8 cellular contexts compared by ENCODE assay signal in genomic region chr11:113773416-113774173, GRCh38. TPM values are rescaled to one million over a fixed set of nuclear protein-coding genes. Genes with fewer than 3 reads are reported as not detected.
DNase-seq lines count a peak whose midpoint lies in the region; ATAC-seq and TF ChIP-seq lines count a peak whose summit lies in the region.

ZW10 (minus strand) TSS chr11:113773692; CDS start chr11:113773666, 26 bp downstream.

- peaks cover 3% of the 10 kb centered on the region; the same call in 1 of the 2 replicates for H3K27me3 ChIP-seq in DOHH2 (ENCODE audit: control insufficient read depth, low read length)
- H3K27me3 ChIP-seq in Peyer's patch, result no peaks in the 10 kb centered on the region
- no peaks in the 10 kb centered on the region for H3K27me3 ChIP-seq in muscle layer of colon (ENCODE audit: control insufficient read depth in 1 of 2, insufficient read depth in 2 of 2, low read length in 2 of 2)

- peak within 1 kb of the TSS; percentile 96 for H3K9ac ChIP-seq in muscle layer of colon (ENCODE audit: low read length)

- peak; percentile 9 to 42 for TF ChIP-seq POLR2A in Peyer's patch (IDR thresholded peaks at IDR 0.05)

- no peaks in the 10 kb centered on the region for H4K20me1 ChIP-seq in DOHH2 (ENCODE audit: control insufficient read depth, insufficient read depth, low read depth, low read length)

- H3K4me3 ChIP-seq in DOHH2 (ENCODE audit: low read length), result peak within 1 kb of the TSS; percentile 77
- H3K4me3 ChIP-seq in Peyer's patch, result peak within 1 kb of the TSS; percentile 60 to 74 (median 66)
- peak within 1 kb of the TSS; percentile 66 to 98 for H3K4me3 ChIP-seq in muscle layer of colon (ENCODE audit: low read depth in 1 of 2, low read length in 2 of 2)

- H3K36me3 ChIP-seq in DOHH2 (ENCODE audit: control insufficient read depth, low read length) (peaks cover 16% of the 10 kb centered on the region), KOPT-K1 (ENCODE audit: insufficient read depth, low read length) (peaks cover 31% of the 10 kb centered on the region), Peyer's patch (peaks cover 0 to 3% (median 0%) of the 10 kb centered on the region in 3 donors), muscle layer of colon (ENCODE audit: insufficient read depth, low read length) (peaks cover 2% of the 10 kb centered on the region)

- peak within 1 kb of the TSS; percentile 67 for H3K4me2 ChIP-seq in DOHH2 (ENCODE audit: low read length)

- peak; percentile 93 to 98 (median 97) for DNase-seq in Peyer's patch
- peak; percentile 92 to 94 for DNase-seq in activated T-cell treated with anti-CD3 and anti-CD28 coated beads, Interleukin-2, amount 50 U/mL, for 48 hours
- peak; percentile 78 for DNase-seq in stimulated activated CD8-positive, alpha-beta memory T cell treated with anti-CD3 and anti-CD28 coated beads, Interleukin-7, amount 100 ng/mL, for 24 hours (ENCODE audit: low read depth)

- no peaks in the 10 kb centered on the region for H3F3A ChIP-seq in DOHH2 (ENCODE audit: control insufficient read depth, insufficient read depth)

- H3K79me2 ChIP-seq in DOHH2 (ENCODE audit: control insufficient read depth, low read length), result peaks cover 30% of the 10 kb centered on the region

- H3K27ac ChIP-seq in DOHH2 (ENCODE audit: low read depth, low read length), result peak within 1 kb of the TSS; percentile 47; the same call in 1 of the 2 replicates
- peak within 1 kb of the TSS; percentile 76 for H3K27ac ChIP-seq in KOPT-K1 (ENCODE audit: low read depth, low read length, poor library complexity, severe bottlenecking)
- peak within 1 kb of the TSS; percentile 63 to 76 (median 70) for H3K27ac ChIP-seq in Peyer's patch
- H3K27ac ChIP-seq in muscle layer of colon (ENCODE audit: low read depth, low read length), result peak within 1 kb of the TSS; percentile 84

- ATAC-seq in GM21786 (IDR thresholded peaks at IDR 0.05; ENCODE audit: unreplicated experiment) (peak; percentile 98), esophagus mucosa (peak; percentile 95)

- peaks cover 16% of the 10 kb centered on the region for H3K4me1 ChIP-seq in DOHH2 (ENCODE audit: control insufficient read depth, low read length)
- H3K4me1 ChIP-seq in Peyer's patch, result peaks cover 0 to 12% (median 0%) of the 10 kb centered on the region in 4 donors
- peaks cover 8% of the 10 kb centered on the region for H3K4me1 ChIP-seq in muscle layer of colon (ENCODE audit: insufficient read depth, low read length)

- TF ChIP-seq CTCF in DOHH2 (IDR thresholded peaks at IDR 0.05; ENCODE audit: low read depth, low read length, poor library complexity, severe bottlenecking) (peak; percentile 89), Peyer's patch (IDR thresholded peaks at IDR 0.05) (peak; percentile 66 to 93 (median 86))

- no peaks in the 10 kb centered on the region for H3K9me2 ChIP-seq in DOHH2 (replicated peaks; ENCODE audit: control insufficient read depth, low read length)

- H3K9me3 ChIP-seq in DOHH2 (ENCODE audit: control insufficient read depth, insufficient read depth, low read length) (no peaks in the 10 kb centered on the region), KOPT-K1 (ENCODE audit: insufficient read depth, low read length, poor library complexity, severe bottlenecking) (no peaks in the 10 kb centered on the region), Peyer's patch (no peaks in the 10 kb centered on the region), muscle layer of colon (ENCODE audit: low read length) (no peaks in the 10 kb centered on the region)

RNA-seq across cellular contexts. Expression of gene ZW10, which starts in this region (rescaled TPM):
- 10 to 100 TPM in 2 of 4 donors, 1 to 10 TPM in 2; 8.7 to 25.6 (median 9.7) TPM for total RNA-seq in Peyer's patch
- total RNA-seq in esophagus mucosa, result 10.2 TPM

Comparison
In these comparisons a context has a peak if more than half of its experiments do, and no peak if none do; other contexts are left out.
1. Peak in every context shown above with its lines: DNase-seq, ATAC-seq, H3K4me3 ChIP-seq and H3K27ac ChIP-seq.